In the genomic region with DNA sequence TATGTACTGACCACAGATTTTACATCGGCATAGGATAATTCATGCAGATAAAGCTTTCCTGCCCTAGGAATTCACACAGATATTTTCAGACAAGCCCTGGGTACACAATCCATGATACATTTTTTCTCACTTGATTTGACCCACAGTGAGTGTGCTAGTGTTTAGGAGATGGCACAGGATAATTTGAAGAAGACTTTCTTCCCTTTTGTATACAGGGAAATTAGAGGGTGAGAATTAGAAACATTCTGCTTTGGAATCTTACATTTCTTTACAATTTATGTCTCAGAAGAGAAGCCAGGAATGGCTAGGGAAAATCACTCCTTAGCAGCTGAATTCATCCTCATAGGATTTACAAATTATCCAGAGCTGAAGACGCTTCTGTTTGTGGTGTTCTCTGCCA, we compare ENCODE assay signal across 1 cellular context.
TF ChIP-seq lines count a peak whose summit lies in the region.

OR5K4 (plus strand) TSS at position 301 of the 400 bp plus-strand sequence; CDS start at position 301, 0 bp downstream.

TF ChIP-seq in H1, 55 proteins besides CTCF, POLR2A, EP300 and RAD21 (continued from another document):
- TF ChIP-seq SRF (IDR thresholded peaks at IDR 0.05; ENCODE audit: low read depth, low read length) (no peak), HDAC6 (IDR thresholded peaks at IDR 0.05; ENCODE audit: low read depth, low read length) (no peak), HDAC2 (IDR thresholded peaks at IDR 0.05; ENCODE audit: borderline replicate concordance in 1 of 2, low read depth in 2 of 2, low read length in 2 of 2) (no peak), KDM4A (IDR thresholded peaks at IDR 0.05; ENCODE audit: low read depth, low read length, severe bottlenecking) (no peak), ATF2 (IDR thresholded peaks at IDR 0.05; ENCODE audit: low read length) (no peak), GABPA (IDR thresholded peaks at IDR 0.05; ENCODE audit: borderline replicate concordance, insufficient read depth, low read length) (no peak), CBX5 (IDR thresholded peaks at IDR 0.05; ENCODE audit: low read depth, low read length) (no peak), SIRT6 (IDR thresholded peaks at IDR 0.05; ENCODE audit: low read length) (no peak), CREB1 (IDR thresholded peaks at IDR 0.05) (no peak), BRCA1 (IDR thresholded peaks at IDR 0.05; ENCODE audit: low read depth, low read length) (no peak), JUN (IDR thresholded peaks at IDR 0.05; ENCODE audit: low read depth, low read length) (no peak), RNF2 (IDR thresholded peaks at IDR 0.05; ENCODE audit: borderline replicate concordance, low read depth, low read length, missing control alignments, poor library complexity, severe bottlenecking) (no peak), SP1 (IDR thresholded peaks at IDR 0.05; ENCODE audit: low read depth, low read length) (no peak), EZH2 (IDR thresholded peaks at IDR 0.05; ENCODE audit: low read depth, low read length, severe bottlenecking) (no peak), RFX5 (IDR thresholded peaks at IDR 0.05; ENCODE audit: borderline replicate concordance, low read depth, low read length) (no peak), CTBP2 (IDR thresholded peaks at IDR 0.05; ENCODE audit: borderline replicate concordance, insufficient read depth, insufficient read length, low read length) (no peak), NANOG (IDR thresholded peaks at IDR 0.05; ENCODE audit: insufficient read depth, low read depth, low read length, poor library complexity, severe bottlenecking) (no peak)
TF ChIP-seq in H1: peak in this region for 0.
